In the genomic region with DNA sequence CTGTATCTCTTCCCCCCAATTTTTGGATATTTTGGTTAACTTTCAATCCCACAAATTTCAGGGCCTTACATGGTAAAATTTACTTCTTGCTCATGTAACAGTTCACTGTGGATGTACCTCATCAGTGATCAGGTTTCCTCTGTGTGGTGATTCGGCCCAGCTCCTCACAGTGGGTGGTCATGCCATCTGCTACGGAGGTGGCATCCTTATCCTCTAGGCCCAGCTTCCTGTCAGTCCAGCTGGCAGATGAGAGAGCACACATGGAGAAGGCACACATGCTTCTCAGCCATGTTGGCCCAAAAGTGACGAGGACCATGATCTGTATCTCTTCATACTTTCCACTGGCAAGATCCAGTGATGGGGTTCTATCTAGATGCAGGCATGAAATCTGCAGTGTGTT, we compare ENCODE assay signal across 24 cellular contexts. TPM values are rescaled to one million over a fixed set of nuclear protein-coding genes. Genes with fewer than 3 reads are reported as not detected.
DNase-seq lines count a peak whose midpoint lies in the region; ATAC-seq and TF ChIP-seq lines count a peak whose summit lies in the region.
"Had no signal": no experiment of that assay in that cellular context is flagged by ENCODE, and none has a peak within 500 bp of the region (broad histone marks: within the 10 kb centered on the region; RNA-seq: fewer than 3 reads in every experiment).

No MANE protein-coding gene starts in this region.

- H3K27me3 ChIP-seq in left lung = no peaks in the 10 kb centered on the region
- H3K27me3 ChIP-seq: SJSA1 had no signal

- DNase-seq in NCI-H2196 treated with DMSO at 0.1 percent for 48 hours (lab: John Stamatoyannopoulos, UW; ENCODE audit: unreplicated experiment) (peak; percentile 11), NCI-H2196 (lab: John Stamatoyannopoulos, UW; ENCODE audit: unreplicated experiment) (no peak), G401 (ENCODE audit: low spot score) (peak; percentile 73), NCI-H446 treated with DMSO at 0.1 percent for 48 hours (lab: John Stamatoyannopoulos, UW) (peak; percentile 10), left lung (no peak)
- no peak for DNase-seq in naive thymus-derived CD8-positive, alpha-beta T cell
- DNase-seq: ACHN; AML-193; Caco-2; CD4-positive, CD25-positive, alpha-beta regulatory T cell; DMS153; GDM1; NCI-H1092; NCI-H1436; NCI-H187 treated with DMSO at 0.1 percent for 48 hours; NCI-H2107; NCI-H748 treated with DMSO at 0.1 percent for 48 hours; T1000 had no signal

- no peak for TF ChIP-seq CTCF in left lung (IDR thresholded peaks at IDR 0.05)

- H3K27ac ChIP-seq in left lung = no peak overlapping the region
- H3K27ac ChIP-seq: 22Rv1, SJSA1 had no signal

- in situ Hi-C loops in G401 (cut with HindIII; ENCODE audit: low sequenced_read_pairs) = no loop called here

- H3K27me3 Mint-ChIP-seq in naive thymus-derived CD8-positive, alpha-beta T cell = peaks cover 0 to 11% (median 0%) of the 10 kb centered on the region in 5 donors

- H3K4me3 Mint-ChIP-seq in naive thymus-derived CD8-positive, alpha-beta T cell = no peak overlapping the region
- H3K4me3 Mint-ChIP-seq: CD4-positive, CD25-positive, alpha-beta regulatory T cell had no signal

- H3K4me1 ChIP-seq in left lung = no peaks in the 10 kb centered on the region
- H3K4me1 ChIP-seq: Caco-2, SJSA1 had no signal

- peaks cover 3 to 22% (median 6%) of the 10 kb centered on the region in 3 donors for H3K36me3 Mint-ChIP-seq in naive thymus-derived CD8-positive, alpha-beta T cell

- peaks cover 0 to 1% (median 0%) of the 10 kb centered on the region in 4 donors for H3K4me1 Mint-ChIP-seq in naive thymus-derived CD8-positive, alpha-beta T cell
- H3K4me1 Mint-ChIP-seq: CD4-positive, CD25-positive, alpha-beta regulatory T cell had no signal

- POLR2A ChIA-PET in naive thymus-derived CD8-positive, alpha-beta T cell (lab: Charles Lee) = no interaction called here

- ATAC-seq in SK-N-SH treated with all-trans-retinoic acid at 6 μM for 48 hours = no peak
- no peak for ATAC-seq in left lung
- no peak for ATAC-seq in GM18858 (IDR thresholded peaks at IDR 0.05; ENCODE audit: unreplicated experiment)
- ATAC-seq in naive thymus-derived CD8-positive, alpha-beta T cell = no peak
- ATAC-seq: K562, Right ventricle myocardium inferior had no signal

- peaks cover 0 to 25% of the 10 kb centered on the region in 2 donors for H3K9me3 ChIP-seq in left lung
- H3K9me3 ChIP-seq: Caco-2 had no signal

- no peaks in the 10 kb centered on the region for H3K36me3 ChIP-seq in left lung

- no peak overlapping the region for H3K27ac Mint-ChIP-seq in naive thymus-derived CD8-positive, alpha-beta T cell
- H3K27ac Mint-ChIP-seq: CD4-positive, CD25-positive, alpha-beta regulatory T cell had no signal

- no peak overlapping the region for H3K4me3 ChIP-seq in left lung
- H3K4me3 ChIP-seq: K562, SJSA1 had no signal

- intact Hi-C loops in left lung (cut with DNase I) = no loop called here

- peaks cover 3 to 37% (median 24%) of the 10 kb centered on the region in 9 donors for H3K9me3 Mint-ChIP-seq in naive thymus-derived CD8-positive, alpha-beta T cell

TF ChIP-seq in SK-N-SH treated with all-trans-retinoic acid at 6 μM for 48 hours, 23 proteins besides CTCF, POLR2A, EP300 and RAD21:
- no peak for TF ChIP-seq ESRRG (CRISPR knock-in tag; IDR thresholded peaks at IDR 0.05)
- TF ChIP-seq ZC3H10 (CRISPR knock-in tag; IDR thresholded peaks at IDR 0.05) = no peak
- TF ChIP-seq, protein P1, sequence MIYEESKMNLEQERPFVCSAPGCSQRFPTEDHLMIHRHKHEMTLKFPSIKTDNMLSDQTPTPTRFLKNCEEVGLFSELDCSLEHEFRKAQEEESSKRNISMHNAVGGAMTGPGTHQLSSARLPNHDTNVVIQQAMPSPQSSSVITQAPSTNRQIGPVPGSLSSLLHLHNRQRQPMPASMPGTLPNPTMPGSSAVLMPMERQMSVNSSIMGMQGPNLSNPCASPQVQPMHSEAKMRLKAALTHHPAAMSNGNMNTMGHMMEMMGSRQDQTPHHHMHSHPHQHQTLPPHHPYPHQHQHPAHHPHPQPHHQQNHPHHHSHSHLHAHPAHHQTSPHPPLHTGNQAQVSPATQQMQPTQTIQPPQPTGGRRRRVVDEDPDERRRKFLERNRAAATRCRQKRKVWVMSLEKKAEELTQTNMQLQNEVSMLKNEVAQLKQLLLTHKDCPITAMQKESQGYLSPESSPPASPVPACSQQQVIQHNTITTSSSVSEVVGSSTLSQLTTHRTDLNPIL (CRISPR knock-in tag; IDR thresholded peaks at IDR 0.05; ENCODE audit: low read depth) = no peak
- TF ChIP-seq ZNF565 (CRISPR knock-in tag; conservative IDR thresholded peaks at IDR 0.05; ENCODE audit: low read depth) = no peak
- no peak for TF ChIP-seq ZFP30 (CRISPR knock-in tag; IDR thresholded peaks at IDR 0.05)
- no peak for TF ChIP-seq GLIS3 (CRISPR knock-in tag; IDR thresholded peaks at IDR 0.05)
- TF ChIP-seq, protein P2, sequence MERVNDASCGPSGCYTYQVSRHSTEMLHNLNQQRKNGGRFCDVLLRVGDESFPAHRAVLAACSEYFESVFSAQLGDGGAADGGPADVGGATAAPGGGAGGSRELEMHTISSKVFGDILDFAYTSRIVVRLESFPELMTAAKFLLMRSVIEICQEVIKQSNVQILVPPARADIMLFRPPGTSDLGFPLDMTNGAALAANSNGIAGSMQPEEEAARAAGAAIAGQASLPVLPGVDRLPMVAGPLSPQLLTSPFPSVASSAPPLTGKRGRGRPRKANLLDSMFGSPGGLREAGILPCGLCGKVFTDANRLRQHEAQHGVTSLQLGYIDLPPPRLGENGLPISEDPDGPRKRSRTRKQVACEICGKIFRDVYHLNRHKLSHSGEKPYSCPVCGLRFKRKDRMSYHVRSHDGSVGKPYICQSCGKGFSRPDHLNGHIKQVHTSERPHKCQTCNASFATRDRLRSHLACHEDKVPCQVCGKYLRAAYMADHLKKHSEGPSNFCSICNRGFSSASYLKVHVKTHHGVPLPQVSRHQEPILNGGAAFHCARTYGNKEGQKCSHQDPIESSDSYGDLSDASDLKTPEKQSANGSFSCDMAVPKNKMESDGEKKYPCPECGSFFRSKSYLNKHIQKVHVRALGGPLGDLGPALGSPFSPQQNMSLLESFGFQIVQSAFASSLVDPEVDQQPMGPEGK (CRISPR knock-in tag; IDR thresholded peaks at IDR 0.05; ENCODE audit: borderline replicate concordance) = no peak
- no peak for TF ChIP-seq ARNTL (CRISPR knock-in tag; IDR thresholded peaks at IDR 0.05; ENCODE audit: borderline replicate concordance, low read depth)
- TF ChIP-seq SNAI2 (CRISPR knock-in tag; IDR thresholded peaks at IDR 0.05) = no peak
- no peak for TF ChIP-seq BACH2 (CRISPR knock-in tag; IDR thresholded peaks at IDR 0.05; ENCODE audit: borderline replicate concordance)
- TF ChIP-seq, protein P3, sequence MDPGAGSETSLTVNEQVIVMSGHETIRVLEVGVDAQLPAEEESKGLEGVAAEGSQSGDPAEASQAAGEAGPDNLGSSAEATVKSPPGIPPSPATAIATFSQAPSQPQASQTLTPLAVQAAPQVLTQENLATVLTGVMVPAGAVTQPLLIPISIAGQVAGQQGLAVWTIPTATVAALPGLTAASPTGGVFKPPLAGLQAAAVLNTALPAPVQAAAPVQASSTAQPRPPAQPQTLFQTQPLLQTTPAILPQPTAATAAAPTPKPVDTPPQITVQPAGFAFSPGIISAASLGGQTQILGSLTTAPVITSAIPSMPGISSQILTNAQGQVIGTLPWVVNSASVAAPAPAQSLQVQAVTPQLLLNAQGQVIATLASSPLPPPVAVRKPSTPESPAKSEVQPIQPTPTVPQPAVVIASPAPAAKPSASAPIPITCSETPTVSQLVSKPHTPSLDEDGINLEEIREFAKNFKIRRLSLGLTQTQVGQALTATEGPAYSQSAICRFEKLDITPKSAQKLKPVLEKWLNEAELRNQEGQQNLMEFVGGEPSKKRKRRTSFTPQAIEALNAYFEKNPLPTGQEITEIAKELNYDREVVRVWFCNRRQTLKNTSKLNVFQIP (CRISPR knock-in tag; IDR thresholded peaks at IDR 0.05; ENCODE audit: borderline replicate concordance, low read depth) = no peak

RNA-seq across cellular contexts. Expression of a gene that starts 27.2 kb away (rescaled TPM):
- total RNA-seq in G401 (2014; rRNA removed; shearing (Covaris generic)) = 1.7 and 4.0 TPM in 2 replicates
- total RNA-seq in left lung = 10 to 100 TPM in 1 of 2 donors, 1 to 10 TPM in 1; 4.0 to 13.8 TPM
- under 1 TPM in 1 of 2 experiments, not detected in 1; 0.47 TPM for total RNA-seq in naive thymus-derived CD8-positive, alpha-beta T cell
- polyA plus RNA-seq in naive thymus-derived CD8-positive, alpha-beta T cell = 1 to 10 TPM in 2 of 3 donors, under 1 TPM in 1; 0.82 to 2.3 (median 1.1) TPM
- polyA plus RNA-seq: K562 had no signal

Comparison
In these comparisons a context has a peak if more than half of its experiments do, and no peak if none do; other contexts are left out.
1. DNase-seq: peak in NCI-H2196 treated with DMSO at 0.1 percent for 48 hours (single experiment), G401 (single experiment) and NCI-H446 treated with DMSO at 0.1 percent for 48 hours (single experiment); none in NCI-H2196 (single experiment), left lung (0 of 2) and naive thymus-derived CD8-positive, alpha-beta T cell (0 of 10).